ENCODE assay signal across 1 cellular context in genomic region chr3:39990532-39990931, GRCh38.
TF ChIP-seq lines count a peak whose summit lies in the region.

No MANE protein-coding gene starts in this region.

TF ChIP-seq in K562, 482 proteins besides CTCF, POLR2A, EP300 and RAD21 (continued from another document and continues in another):
- TF ChIP-seq ZBTB11 (CRISPR knock-in tag; IDR thresholded peaks at IDR 0.05) (no peak), ZNF3 (CRISPR knock-in tag; IDR thresholded peaks at IDR 0.05) (no peak), JUND (IDR thresholded peaks at IDR 0.05; ENCODE audit: borderline replicate concordance, low read depth, low read length) (no peak), JUND (tag; IDR thresholded peaks at IDR 0.05; ENCODE audit: borderline replicate concordance, low read depth, low read length) (no peak), NR4A1 (CRISPR knock-in tag; IDR thresholded peaks at IDR 0.05) (no peak), NR4A1 (tag; IDR thresholded peaks at IDR 0.05) (no peak), KDM2B (CRISPR knock-in tag; IDR thresholded peaks at IDR 0.05) (no peak), CHD4 (IDR thresholded peaks at IDR 0.05; ENCODE audit: insufficient read depth, insufficient replicate concordance, low read depth, low read length, poor library complexity, severe bottlenecking) (no peak), IRF2 (CRISPR knock-in tag; IDR thresholded peaks at IDR 0.05) (no peak), SNRNP70 (optimal IDR thresholded peaks at IDR 0.05; ENCODE audit: low read depth, low read length) (no peak), TOE1 (IDR thresholded peaks at IDR 0.05; ENCODE audit: borderline replicate concordance) (no peak), TOE1 (CRISPR knock-in tag; IDR thresholded peaks at IDR 0.05; ENCODE audit: borderline replicate concordance, low read depth) (no peak), ZNF395 (CRISPR knock-in tag; IDR thresholded peaks at IDR 0.05) (no peak), L3MBTL2 (IDR thresholded peaks at IDR 0.05) (0 out of 2 replicates have a peak, but pooled peaks have one; percentile 17), ARHGAP35 (IDR thresholded peaks at IDR 0.05; ENCODE audit: partially characterized antibody) (no peak), TAF1 (IDR thresholded peaks at IDR 0.05; ENCODE audit: control insufficient read depth, extremely low read depth, insufficient read depth, low read length, severe bottlenecking) (no peak), KAT7 (CRISPR knock-in tag; IDR thresholded peaks at IDR 0.05; ENCODE audit: borderline replicate concordance) (no peak), HIVEP1 (CRISPR knock-in tag; IDR thresholded peaks at IDR 0.05) (no peak), CEBPZ (IDR thresholded peaks at IDR 0.05; ENCODE audit: borderline replicate concordance, low read depth, low read length) (no peak), ZNF696 (CRISPR knock-in tag; conservative IDR thresholded peaks at IDR 0.05) (no peak), CREB3 (tag; conservative IDR thresholded peaks at IDR 0.05; ENCODE audit: low read depth) (no peak), ZFPM2 (CRISPR knock-in tag; IDR thresholded peaks at IDR 0.05) (no peak), HDAC3 (IDR thresholded peaks at IDR 0.05; ENCODE audit: borderline replicate concordance, partially characterized antibody) (no peak), STAG1 (CRISPR knock-in tag; IDR thresholded peaks at IDR 0.05; ENCODE audit: borderline replicate concordance) (peak; percentile 27; the same call in 1 of the 2 replicates), ZNF280B (CRISPR knock-in tag; IDR thresholded peaks at IDR 0.05) (no peak), ZBTB26 (CRISPR knock-in tag; IDR thresholded peaks at IDR 0.05) (no peak), THRB (CRISPR knock-in tag; conservative IDR thresholded peaks at IDR 0.05) (no peak), CBX8 (IDR thresholded peaks at IDR 0.05; ENCODE audit: borderline replicate concordance, extremely low read depth, low read depth, low read length, poor library complexity, severe bottlenecking) (no peak), NFIC (IDR thresholded peaks at IDR 0.05) (peak; percentile 12; the same call in 1 of the 2 replicates), TRIM28 (IDR thresholded peaks at IDR 0.05) (0 out of 2 replicates have a peak, but pooled peaks have one; percentile 21), TAF15 (IDR thresholded peaks at IDR 0.05; ENCODE audit: low read depth, low read length) (no peak), CAMTA2 (CRISPR knock-in tag; conservative IDR thresholded peaks at IDR 0.05) (no peak), KHSRP (IDR thresholded peaks at IDR 0.05) (no peak), BRD9 (IDR thresholded peaks at IDR 0.05; ENCODE audit: low read depth, partially characterized antibody) (no peak), SNAPC5 (CRISPR knock-in tag; IDR thresholded peaks at IDR 0.05) (no peak), MAFK (IDR thresholded peaks at IDR 0.05; ENCODE audit: low read length) (peak; percentile 35; the same call in 1 of the 2 replicates), HNRNPLL (IDR thresholded peaks at IDR 0.05; ENCODE audit: low read depth, low read length, poor library complexity, severe bottlenecking) (no peak), DEAF1 (CRISPR knock-in tag; IDR thresholded peaks at IDR 0.05) (peak; percentile 60), HOMEZ (CRISPR knock-in tag; IDR thresholded peaks at IDR 0.05) (no peak), HSF4 (CRISPR knock-in tag; IDR thresholded peaks at IDR 0.05; ENCODE audit: borderline replicate concordance) (no peak), ARID3A (IDR thresholded peaks at IDR 0.05; ENCODE audit: borderline replicate concordance, low read depth, low read length) (no peak), CBX3 (IDR thresholded peaks at IDR 0.05; ENCODE audit: borderline replicate concordance in 1 of 2, low read length in 2 of 2) (peak in 1 of 2 experiments; percentile 64; a peak in 2 of 3 replicates), ZNF197 (CRISPR knock-in tag; IDR thresholded peaks at IDR 0.05; ENCODE audit: low read depth) (no peak), ZNF263 (CRISPR knock-in tag; IDR thresholded peaks at IDR 0.05; ENCODE audit: borderline replicate concordance) (no peak), ZNF212 (CRISPR knock-in tag; IDR thresholded peaks at IDR 0.05) (no peak), SAFB (IDR thresholded peaks at IDR 0.05; ENCODE audit: borderline replicate concordance, low read depth, low read length) (no peak), SAFB2 (IDR thresholded peaks at IDR 0.05; ENCODE audit: borderline replicate concordance, low read depth, low read length, severe bottlenecking) (no peak)
